Comparison of ENCODE assay signal across 8 cellular contexts in the genomic region with DNA sequence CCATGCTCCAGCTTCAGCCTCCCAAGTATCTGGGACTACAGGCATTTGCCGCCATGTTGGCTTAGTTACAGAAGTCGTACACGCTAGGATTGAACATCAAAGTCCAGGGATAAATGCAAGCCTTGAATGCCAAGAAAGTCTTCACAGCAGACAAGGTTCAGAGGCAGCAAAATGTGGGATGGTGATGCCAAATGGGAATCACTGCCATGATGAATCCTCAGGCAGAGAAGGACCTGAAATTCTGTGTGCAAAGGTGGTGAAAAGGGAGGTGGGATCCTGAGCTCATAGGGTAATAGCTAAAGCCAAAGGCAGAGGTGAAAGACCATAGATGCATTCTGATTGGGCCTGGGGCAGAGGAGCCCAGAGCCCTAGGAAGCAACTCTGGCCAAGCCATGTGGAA.
"Had no signal": no experiment of that assay in that cellular context is flagged by ENCODE, and none has a peak within 500 bp of the region (broad histone marks: within the 10 kb centered on the region; RNA-seq: fewer than 3 reads in every experiment).

No MANE protein-coding gene starts in this region.

- H2AFZ ChIP-seq: GM23248 had no signal

- H3K4me3 Mint-ChIP-seq: H9, HFFc6 had no signal

- H3K27ac ChIP-seq: GM23248 had no signal

- H3K27ac Mint-ChIP-seq: HFFc6 had no signal

- DNase-seq: GM23248, GOT3, H7, H9, HCEC 1CT, HFFc6 had no signal

- H3K9me3 Mint-ChIP-seq: HFFc6 had no signal

- H3K36me3 ChIP-seq: HAP-1 had no signal

- ATAC-seq: HCT116 had no signal

- H3K4me3 ChIP-seq: GM23248, HAP-1 had no signal
